ENCODE assay signal across 8 cellular contexts in the genomic region with DNA sequence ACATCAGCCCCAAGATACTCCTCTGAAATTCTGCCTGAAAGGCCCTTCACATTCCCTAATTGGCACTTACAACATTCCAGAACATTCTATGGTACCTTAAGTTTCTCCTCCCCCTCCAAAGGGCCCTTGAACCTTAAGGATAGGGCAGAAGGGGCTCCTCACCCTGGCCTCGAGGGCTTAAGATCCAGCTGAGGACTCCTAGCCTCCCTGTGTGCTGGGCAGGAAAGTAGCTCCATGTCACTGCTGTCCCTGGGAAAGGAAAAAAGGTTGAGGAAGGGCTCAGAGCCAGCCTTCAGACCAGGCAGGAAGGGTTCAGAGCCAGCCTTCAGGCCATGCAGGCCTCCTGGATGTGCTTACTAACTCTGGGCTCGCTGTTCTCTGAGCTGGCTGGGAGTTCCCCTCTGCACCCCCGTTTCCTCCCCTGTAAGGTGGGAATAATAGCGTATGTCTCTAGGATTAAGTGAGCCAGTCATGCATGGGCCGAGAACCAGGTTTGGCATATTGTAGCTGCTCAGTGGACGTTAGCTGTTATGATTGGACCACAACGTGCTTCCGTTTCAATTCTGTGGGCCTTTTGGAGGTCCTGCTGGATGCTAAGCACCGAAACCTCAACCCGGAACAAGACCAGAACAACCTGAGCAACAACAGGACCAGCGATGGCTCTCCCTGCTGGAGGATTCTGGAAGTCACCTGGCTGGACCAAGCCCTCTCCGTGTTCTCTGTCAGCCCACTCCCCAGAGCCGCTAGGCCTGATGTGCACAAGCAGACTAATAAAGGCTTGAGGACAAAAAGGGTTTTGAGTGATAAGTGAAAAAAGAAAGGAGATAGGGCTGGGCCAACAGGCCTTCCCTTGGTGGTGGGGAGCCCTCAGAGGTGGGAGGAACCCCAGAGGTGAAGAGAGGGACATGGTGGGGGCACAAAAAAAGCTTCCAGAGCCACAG. TPM values are rescaled to one million over a fixed set of nuclear protein-coding genes. Genes with fewer than 3 reads are reported as not detected.
DNase-seq lines count a peak whose midpoint lies in the region; ATAC-seq lines count a peak whose summit lies in the region.

No MANE protein-coding gene starts in this region.

- peak overlapping the region; percentile 33 for H3K27ac Mint-ChIP-seq in stimulated activated naive CD8-positive, alpha-beta T cell treated with anti-CD3 and anti-CD28 coated beads, Interleukin-15, Interleukin-2, amounts not matched to agents 100 ng/mL and 50 ng/mL, for 24 hours

- H3K4me1 Mint-ChIP-seq in stimulated activated naive CD8-positive, alpha-beta T cell treated with anti-CD3 and anti-CD28 coated beads, Interleukin-15, Interleukin-2, amounts not matched to agents 100 ng/mL and 50 ng/mL, for 24 hours (ENCODE audit: low read depth) = peaks cover 48% of the 10 kb centered on the region

- H3K27me3 Mint-ChIP-seq in stimulated activated naive CD8-positive, alpha-beta T cell treated with anti-CD3 and anti-CD28 coated beads, Interleukin-15, Interleukin-2, amounts not matched to agents 100 ng/mL and 50 ng/mL, for 24 hours = peaks cover 19% of the 10 kb centered on the region

- H3K9me3 Mint-ChIP-seq in stimulated activated naive CD8-positive, alpha-beta T cell treated with anti-CD3 and anti-CD28 coated beads, Interleukin-15, Interleukin-2, amounts not matched to agents 100 ng/mL and 50 ng/mL, for 24 hours = no peaks in the 10 kb centered on the region

- DNase-seq in NCI-H146 (lab: John Stamatoyannopoulos, UW) = peak; percentile 15
- DNase-seq in NCI-H146 treated with DMSO at 0.1 percent for 48 hours (lab: John Stamatoyannopoulos, UW; ENCODE audit: unreplicated experiment) = no peak
- DNase-seq in HK-2 (ENCODE audit: unreplicated experiment) = peak; percentile 62
- peak; percentile 43 to 64 for DNase-seq in dermis microvascular lymphatic vessel endothelial cell (ENCODE audit: low read depth in 2 of 2)
- no peak for DNase-seq in NCI-H1436 (lab: John Stamatoyannopoulos, UW)
- no peak for DNase-seq in NCI-H774 (lab: John Stamatoyannopoulos, UW)

- peak overlapping the region; percentile 84 for H3K4me3 Mint-ChIP-seq in stimulated activated naive CD8-positive, alpha-beta T cell treated with anti-CD3 and anti-CD28 coated beads, Interleukin-15, Interleukin-2, amounts not matched to agents 100 ng/mL and 50 ng/mL, for 24 hours

- ATAC-seq in GM21423 (IDR thresholded peaks at IDR 0.05; ENCODE audit: unreplicated experiment) = peak; percentile 36

- no peaks in the 10 kb centered on the region for H3K36me3 Mint-ChIP-seq in stimulated activated naive CD8-positive, alpha-beta T cell treated with anti-CD3 and anti-CD28 coated beads, Interleukin-15, Interleukin-2, amounts not matched to agents 100 ng/mL and 50 ng/mL, for 24 hours (ENCODE audit: low read depth)

RNA-seq across cellular contexts. Expression of gene B3GNT7, which starts 1.0 kb away (rescaled TPM):
- total RNA-seq in dermis microvascular lymphatic vessel endothelial cell = 7.2 and 19.1 TPM in 2 replicates

Comparison
In these comparisons a context has a peak if more than half of its experiments do, and no peak if none do; other contexts are left out.
1. DNase-seq: peak in NCI-H146 (single experiment), HK-2 (single experiment) and dermis microvascular lymphatic vessel endothelial cell (2 of 2); none in NCI-H146 treated with DMSO at 0.1 percent for 48 hours (single experiment), NCI-H1436 (single experiment) and NCI-H774 (single experiment).